In genomic region chr12:56941299-56942017, GRCh38 we compare ENCODE assay signal across 9 cellular contexts. TPM values are rescaled to one million over a fixed set of nuclear protein-coding genes. Genes with fewer than 3 reads are reported as not detected.
DNase-seq lines count a peak whose midpoint lies in the region; ATAC-seq and TF ChIP-seq lines count a peak whose summit lies in the region.
"Had no signal": no experiment of that assay in that cellular context is flagged by ENCODE, and none has a peak within 500 bp of the region (broad histone marks: within the 10 kb centered on the region; RNA-seq: fewer than 3 reads in every experiment).

No MANE protein-coding gene starts in this region.

- H3K27me3 ChIP-seq in RWPE2 (ENCODE audit: insufficient read depth, poor library complexity, severe bottlenecking) (no peaks in the 10 kb centered on the region), upper lobe of left lung (no peaks in the 10 kb centered on the region)

- DNase-seq in activated naive CD4-positive, alpha-beta T cell treated with anti-CD3 and anti-CD28 coated beads, Interleukin-2, amount 50 U/mL, for 72 hours (ENCODE audit: low spot score in 2 of 2), result no peak
- DNase-seq in activated naive CD4-positive, alpha-beta T cell treated with anti-CD3 and anti-CD28 coated beads, Interleukin-2, amount 10 ng/mL, durations not matched to agents 7 days and 5 days, result no peak
- DNase-seq in RWPE2 (ENCODE audit: low spot score) (peak; percentile 81), inferior parietal cortex (ENCODE audit: extremely low spot score) (peak; percentile 17), upper lobe of left lung (no peak), NCI-H510A (lab: John Stamatoyannopoulos, UW) (no peak)
- DNase-seq in activated naive CD4-positive, alpha-beta T cell (lab: John Stamatoyannopoulos, UW), result no peak

- WGBS in upper lobe of left lung, 2 donors, result 9 to 44% methylated on average over 1 to 3 of the region's 3 CpGs

- H3K4me1 ChIP-seq in RWPE2 (ENCODE audit: insufficient read depth, poor library complexity, severe bottlenecking) (peaks cover 16% of the 10 kb centered on the region), upper lobe of left lung (peaks cover 0 to 10% (median 5%) of the 10 kb centered on the region in 4 donors)

- H3K27me3 Mint-ChIP-seq in activated naive CD4-positive, alpha-beta T cell treated with anti-CD3 and anti-CD28 coated beads, Interleukin-2, amount 10 ng/mL, durations not matched to agents 7 days and 5 days, result peaks cover 53% of the 10 kb centered on the region

- H3K27ac ChIP-seq in RWPE2 (ENCODE audit: poor library complexity, severe bottlenecking), result peak overlapping the region; percentile 90
- no peak overlapping the region for H3K27ac ChIP-seq in upper lobe of left lung

- H3K4me1 Mint-ChIP-seq in activated naive CD4-positive, alpha-beta T cell treated with anti-CD3 and anti-CD28 coated beads, Interleukin-2, amount 10 ng/mL, durations not matched to agents 7 days and 5 days, result peaks cover 6% of the 10 kb centered on the region

- H3K9me3 ChIP-seq in RWPE2 (ENCODE audit: severe bottlenecking) (no peaks in the 10 kb centered on the region), upper lobe of left lung (no peaks in the 10 kb centered on the region)

- peak; percentile 40 to 69 for ATAC-seq in activated naive CD4-positive, alpha-beta T cell treated with anti-CD3 and anti-CD28 coated beads, Interleukin-2, amount 50 U/mL, for 72 hours
- ATAC-seq in RWPE2 (ENCODE audit: low read depth) (peak; percentile 99), upper lobe of left lung (ENCODE audit: low FRiP score in 2 of 2) (peak; percentile 46 to 68), HG02981 (IDR thresholded peaks at IDR 0.05; ENCODE audit: unreplicated experiment) (no peak)

- no peak overlapping the region for H3K4me3 ChIP-seq in RWPE2 (ENCODE audit: severe bottlenecking)
- H3K4me3 ChIP-seq in upper lobe of left lung, result no peak overlapping the region

- CTCF ChIA-PET in activated naive CD4-positive, alpha-beta T cell treated with anti-CD3 and anti-CD28 coated beads, Interleukin-2, amount 10 ng/mL, durations not matched to agents 7 days and 5 days (lab: Charles Lee), result no interaction called here

- TF ChIP-seq EP300 in upper lobe of left lung (IDR thresholded peaks at IDR 0.05), result no peak

- H3K4me3 Mint-ChIP-seq in activated naive CD4-positive, alpha-beta T cell treated with anti-CD3 and anti-CD28 coated beads, Interleukin-2, amount 10 ng/mL, durations not matched to agents 7 days and 5 days, result no peak overlapping the region

- H3K9me3 Mint-ChIP-seq in activated naive CD4-positive, alpha-beta T cell treated with anti-CD3 and anti-CD28 coated beads, Interleukin-2, amount 50 U/mL, for 72 hours, result peaks cover 0 to 8% of the 10 kb centered on the region in 2 donors
- H3K9me3 Mint-ChIP-seq in activated naive CD4-positive, alpha-beta T cell treated with anti-CD3 and anti-CD28 coated beads, Interleukin-2, amount 10 ng/mL, durations not matched to agents 7 days and 5 days, result no peaks in the 10 kb centered on the region

- no peak overlapping the region for H3K27ac Mint-ChIP-seq in activated naive CD4-positive, alpha-beta T cell treated with anti-CD3 and anti-CD28 coated beads, Interleukin-2, amount 50 U/mL, for 72 hours
- H3K27ac Mint-ChIP-seq in activated naive CD4-positive, alpha-beta T cell treated with anti-CD3 and anti-CD28 coated beads, Interleukin-2, amount 10 ng/mL, durations not matched to agents 7 days and 5 days, result no peak overlapping the region

- no peaks in the 10 kb centered on the region for H3K36me3 Mint-ChIP-seq in activated naive CD4-positive, alpha-beta T cell treated with anti-CD3 and anti-CD28 coated beads, Interleukin-2, amount 50 U/mL, for 72 hours
- H3K36me3 Mint-ChIP-seq in activated naive CD4-positive, alpha-beta T cell treated with anti-CD3 and anti-CD28 coated beads, Interleukin-2, amount 10 ng/mL, durations not matched to agents 7 days and 5 days, result no peaks in the 10 kb centered on the region

- H3K36me3 ChIP-seq in RWPE2 (ENCODE audit: low read depth) (no peaks in the 10 kb centered on the region), upper lobe of left lung (no peaks in the 10 kb centered on the region)

- TF ChIP-seq CTCF in RWPE2 (IDR thresholded peaks at IDR 0.05; ENCODE audit: poor library complexity, severe bottlenecking) (peak; percentile 11), upper lobe of left lung (IDR thresholded peaks at IDR 0.05) (no peak)

- TF ChIP-seq POLR2A in upper lobe of left lung (IDR thresholded peaks at IDR 0.05), result no peak

RNA-seq across cellular contexts. Expression of gene SDR9C7, which starts 7.2 kb away (rescaled TPM):
- not detected for total RNA-seq in activated naive CD4-positive, alpha-beta T cell treated with anti-CD3 and anti-CD28 coated beads, Interleukin-2, amount 50 U/mL, for 72 hours
- not detected for total RNA-seq in upper lobe of left lung
- total RNA-seq: T-helper 2 cell treated with Interferon-gamma antibody and Interleukin-4, amounts not matched to agents 100 ng/mL and 5 ng/mL, for 36 hours had no signal

RNA-seq across cellular contexts. Expression of gene RDH16, which starts 15.9 kb away (rescaled TPM):
- under 1 TPM; 0.29 to 0.93 TPM for total RNA-seq in activated naive CD4-positive, alpha-beta T cell treated with anti-CD3 and anti-CD28 coated beads, Interleukin-2, amount 50 U/mL, for 72 hours
- under 1 TPM in 5 of 6 donors, not detected in 1; 0.46 to 0.98 (median 0.54) TPM for total RNA-seq in upper lobe of left lung

Comparison
In these comparisons a context has a peak if more than half of its experiments do, and no peak if none do; other contexts are left out.
1. DNase-seq: peak in RWPE2 (single experiment) and inferior parietal cortex (single experiment); none in activated naive CD4-positive, alpha-beta T cell treated with anti-CD3 and anti-CD28 coated beads, Interleukin-2, amount 50 U/mL, for 72 hours (0 of 2), activated naive CD4-positive, alpha-beta T cell treated with anti-CD3 and anti-CD28 coated beads, Interleukin-2, amount 10 ng/mL, durations not matched to agents 7 days and 5 days (single experiment), upper lobe of left lung (0 of 2), activated naive CD4-positive, alpha-beta T cell (0 of 4) and NCI-H510A (single experiment).